Comparison of ENCODE assay signal across 14 cellular contexts in genomic region chr4:98747659-98748091, GRCh38.
DNase-seq lines count a peak whose midpoint lies in the region; ATAC-seq and TF ChIP-seq lines count a peak whose summit lies in the region.
"Had no signal": no experiment of that assay in that cellular context is flagged by ENCODE, and none has a peak within 500 bp of the region (broad histone marks: within the 10 kb centered on the region; RNA-seq: fewer than 3 reads in every experiment).

No MANE protein-coding gene starts in this region.

- H3K4me2 ChIP-seq in H9 (ENCODE audit: insufficient read depth, insufficient read length, low read length) (no peak overlapping the region), neuronal stem cell (ENCODE audit: insufficient read depth, low read length, poor library complexity, severe bottlenecking) (no peak overlapping the region)

- WGBS in H9 (ENCODE audit: extremely low coverage, insufficient read length, low lambda C conversion rate), result no CpG with 5 or more reads among the region's 3 CpGs
- 32 to 54% methylated on average over 3 of the region's 3 CpGs for WGBS in esophagus squamous epithelium, 2 donors
- no CpG with 5 or more reads among the region's 3 CpGs for WGBS in neuronal stem cell (ENCODE audit: extremely low coverage in 2 of 2, insufficient read length in 2 of 2, insufficient replicate concordance in 1 of 2), 2 donors

- no peak overlapping the region for H3K4me3 ChIP-seq in esophagus squamous epithelium
- no peak overlapping the region for H3K4me3 ChIP-seq in neuronal stem cell (ENCODE audit: low read length in 2 of 2)
- H3K4me3 ChIP-seq in vagina, result no peak overlapping the region
- H3K4me3 ChIP-seq in BE2C (ENCODE audit: low read depth, low read length), result no peak overlapping the region
- H3K4me3 ChIP-seq: ovary had no signal

- no peaks in the 10 kb centered on the region for H3K23me2 ChIP-seq in H9 (ENCODE audit: insufficient read length, low read depth, low read length, poor library complexity, severe bottlenecking)

- no peak for ATAC-seq in GM19395 (IDR thresholded peaks at IDR 0.05; ENCODE audit: unreplicated experiment)
- ATAC-seq: left ventricle myocardium superior had no signal

- H3K4ac ChIP-seq in H9 (ENCODE audit: low read depth, low read length) (no peak overlapping the region), neuronal stem cell (ENCODE audit: low read length) (no peak overlapping the region)

- no peak overlapping the region for H2AK5ac ChIP-seq in H9 (ENCODE audit: insufficient read length, low read length)
- no peak overlapping the region for H2AK5ac ChIP-seq in neuronal stem cell (ENCODE audit: low read depth, low read length)

- H3K79me1 ChIP-seq in H9 (ENCODE audit: insufficient read depth, low read depth, low read length, poor library complexity, severe bottlenecking), result no peaks in the 10 kb centered on the region
- H3K79me1 ChIP-seq in neuronal stem cell (ENCODE audit: low read depth, low read length), result no peaks in the 10 kb centered on the region

- no peak overlapping the region for H2BK120ac ChIP-seq in H9 (ENCODE audit: low read depth, low read length, poor library complexity, severe bottlenecking)
- H2BK120ac ChIP-seq in neuronal stem cell (ENCODE audit: low read depth, low read length), result no peak overlapping the region

- H3K4me1 ChIP-seq in H9 (ENCODE audit: insufficient read depth, low read length) (no peaks in the 10 kb centered on the region), esophagus squamous epithelium (peaks cover 0 to 22% (median 4%) of the 10 kb centered on the region in 3 donors), neuronal stem cell (ENCODE audit: control insufficient read depth in 2 of 2, insufficient read depth in 1 of 2, low read depth in 1 of 2, low read length in 2 of 2) (peaks cover 2 to 15% of the 10 kb centered on the region in 2 donors), vagina (no peaks in the 10 kb centered on the region), BE2C (no peaks in the 10 kb centered on the region)

- H2BK15ac ChIP-seq in H9 (ENCODE audit: low read depth, low read length) (no peak overlapping the region), neuronal stem cell (ENCODE audit: low read length) (no peak overlapping the region)

- no peaks in the 10 kb centered on the region for H3K79me2 ChIP-seq in H9 (ENCODE audit: insufficient read depth, low read length)

- H3K4me1 Mint-ChIP-seq in H9, result peaks cover 13 to 17% of the 10 kb centered on the region in 2 experiments

- peak overlapping the region in 1 of 3 experiments; percentile 90; a peak in 2 of 7 replicates for H3K27ac Mint-ChIP-seq in H9

- H3K9ac ChIP-seq in H9 (ENCODE audit: extremely low read depth, insufficient read length, low read length) (no peak overlapping the region), neuronal stem cell (ENCODE audit: low read depth, low read length, poor library complexity) (no peak overlapping the region)

- no peaks in the 10 kb centered on the region; a peak in 1 of 7 replicates for H3K36me3 Mint-ChIP-seq in H9 (ENCODE audit: insufficient read depth in 1 of 3, low read depth in 3 of 3)

- H2AFZ ChIP-seq in H9 (ENCODE audit: low read length), result peak overlapping the region; percentile 53
- peak overlapping the region; percentile 83 for H2AFZ ChIP-seq in neuronal stem cell (ENCODE audit: low read length)

- H3K27me3 ChIP-seq in H9 (ENCODE audit: insufficient read depth, low read length) (no peaks in the 10 kb centered on the region), esophagus squamous epithelium (no peaks in the 10 kb centered on the region), neuronal stem cell (ENCODE audit: control insufficient read depth in 3 of 3, insufficient read depth in 3 of 3, low read depth in 1 of 3, low read length in 3 of 3) (no peaks in the 10 kb centered on the region), vagina (no peaks in the 10 kb centered on the region), BE2C (no peaks in the 10 kb centered on the region)
- H3K27me3 ChIP-seq: ovary had no signal

- no peak overlapping the region for H3K27ac ChIP-seq in H9 (ENCODE audit: insufficient read length, low read depth, low read length)
- H3K27ac ChIP-seq in VCaP, result peak overlapping the region; percentile 68
- H3K27ac ChIP-seq in esophagus squamous epithelium, result peak overlapping the region in 3 of 4 donors; percentile 17 to 58 (median 29)
- peak overlapping the region; percentile 68 for H3K27ac ChIP-seq in neuronal stem cell (replicated peaks; ENCODE audit: low read length)
- H3K27ac ChIP-seq in vagina, result no peak overlapping the region
- H3K27ac ChIP-seq: ovary had no signal

- H2BK12ac ChIP-seq in H9 (ENCODE audit: insufficient read length, low read depth, low read length) (no peak overlapping the region), neuronal stem cell (ENCODE audit: low read length) (no peak overlapping the region)

- H3K23ac ChIP-seq in H9 (ENCODE audit: insufficient read length, low read depth, low read length) (no peak overlapping the region), neuronal stem cell (ENCODE audit: low read depth, low read length, poor library complexity) (no peak overlapping the region)

- peaks cover 2% of the 10 kb centered on the region; the same call in 1 of the 2 replicates for H3K27me3 Mint-ChIP-seq in H9 (ENCODE audit: low read depth)

- no peaks in the 10 kb centered on the region for H3K9me3 Mint-ChIP-seq in H9

- TF ChIP-seq POLR2A in esophagus squamous epithelium (IDR thresholded peaks at IDR 0.05) (no peak), vagina (IDR thresholded peaks at IDR 0.05) (no peak)

- H3K36me3 ChIP-seq in esophagus squamous epithelium (no peaks in the 10 kb centered on the region), neuronal stem cell (replicated peaks in 1 of 2; ENCODE audit: control insufficient read depth in 2 of 2, insufficient read depth in 2 of 2, low read length in 2 of 2) (no peaks in the 10 kb centered on the region), vagina (no peaks in the 10 kb centered on the region), BE2C (no peaks in the 10 kb centered on the region)
- H3K36me3 ChIP-seq: ovary had no signal

- TF ChIP-seq CTCF in H9 (conservative IDR thresholded peaks at IDR 0.05), result no peak
- no peak for TF ChIP-seq CTCF in VCaP (conservative IDR thresholded peaks at IDR 0.05)
- TF ChIP-seq CTCF in esophagus squamous epithelium (IDR thresholded peaks at IDR 0.05), result no peak
- TF ChIP-seq CTCF in vagina (IDR thresholded peaks at IDR 0.05), result no peak
- TF ChIP-seq CTCF in BE2C (IDR thresholded peaks at IDR 0.05; ENCODE audit: low read depth, low read length), result no peak

- H4K8ac ChIP-seq in H9 (replicated peaks; ENCODE audit: insufficient read length, low read depth, low read length) (no peak overlapping the region), neuronal stem cell (ENCODE audit: low read depth, low read length) (no peak overlapping the region)

- DNase-seq in H9 (no peak), esophagus squamous epithelium (lab: John Stamatoyannopoulos, UW) (no peak), neuronal stem cell (ENCODE audit: low spot score) (peak; percentile 27), activated T-cell treated with anti-CD3 and anti-CD28 coated beads for 4 hours (no peak), vagina (ENCODE audit: extremely low spot score in 2 of 2) (no peak), BE2C (no peak)
- DNase-seq: activated naive CD4-positive, alpha-beta T cell treated with Interleukin-2 at 50 U/mL for 16 hours; Calu3; hypothalamus; left ventricle myocardium superior; stimulated activated CD4-positive, alpha-beta T cell treated with anti-CD3 and anti-CD28 coated beads, Interleukin-15, amount 100 ng/mL, for 24 hours had no signal

- H2BK5ac ChIP-seq in H9 (ENCODE audit: insufficient read length, low read length) (no peak overlapping the region), neuronal stem cell (ENCODE audit: low read length) (no peak overlapping the region)

- H4K5ac ChIP-seq in H9 (ENCODE audit: insufficient read length, low read depth, low read length), result no peak overlapping the region

- H3K18ac ChIP-seq in H9 (ENCODE audit: insufficient read length, low read depth, low read length) (no peak overlapping the region), neuronal stem cell (ENCODE audit: low read length) (no peak overlapping the region)

- no peaks in the 10 kb centered on the region for H4K20me1 ChIP-seq in H9 (ENCODE audit: control insufficient read depth, insufficient read depth, insufficient read length)

- no peak overlapping the region for H3K4me3 Mint-ChIP-seq in H9

- no peak overlapping the region for H2BK20ac ChIP-seq in H9 (ENCODE audit: low read depth, low read length, poor library complexity, severe bottlenecking)

- intact Hi-C loops in esophagus squamous epithelium (cut with DNase I), result no loop called here
- intact Hi-C loops in vagina (cut with DNase I), result loop anchor here (5.0 kb wide), 1 partner anchor 1135 kb away; no protein-coding TSS in a partner anchor

- H3K9me3 ChIP-seq in H9 (ENCODE audit: control insufficient read depth, low read depth, low read length) (no peaks in the 10 kb centered on the region), esophagus squamous epithelium (no peaks in the 10 kb centered on the region), neuronal stem cell (replicated peaks in 1 of 2; ENCODE audit: control insufficient read depth in 2 of 2, insufficient read depth in 1 of 2, low read depth in 1 of 2, low read length in 2 of 2) (no peaks in the 10 kb centered on the region), vagina (no peaks in the 10 kb centered on the region), BE2C (no peaks in the 10 kb centered on the region)
- H3K9me3 ChIP-seq: ovary had no signal

- H3K14ac ChIP-seq in H9 (ENCODE audit: insufficient read depth, low read length) (no peak overlapping the region), neuronal stem cell (ENCODE audit: low read length) (no peak overlapping the region)

- H4K91ac ChIP-seq in H9 (ENCODE audit: insufficient read length, low read depth, low read length) (no peak overlapping the region), neuronal stem cell (ENCODE audit: low read depth, low read length, poor library complexity) (no peak overlapping the region)

- H3K56ac ChIP-seq in H9 (ENCODE audit: insufficient read length, low read depth, low read length), result no peak overlapping the region

- H3T11ph ChIP-seq in H9 (ENCODE audit: low read length), result no peak overlapping the region

Comparison
In these comparisons a context has a peak if more than half of its experiments do, and no peak if none do; other contexts are left out.
1. H3K27ac ChIP-seq: peak in VCaP (single experiment), esophagus squamous epithelium (3 of 4) and neuronal stem cell (single experiment); none in H9 (single experiment) and vagina (single experiment).